1 cellular context compared by ENCODE assay signal in genomic region chr20:46363874-46364669, GRCh38.
A peak's percentile ranks its signal among the peaks of the same experiment; 100 is the strongest.
TF ChIP-seq lines count a peak whose summit lies in the region.

No MANE protein-coding gene starts in this region.

TF ChIP-seq in HepG2, 621 proteins besides CTCF, POLR2A, EP300 and RAD21 (continued from another document and continues in another):
- TF ChIP-seq HNF1A (IDR thresholded peaks at IDR 0.05; ENCODE audit: low read depth) (no peak), HNF1A (CRISPR knock-in tag; IDR thresholded peaks at IDR 0.05; ENCODE audit: borderline replicate concordance) (peak; percentile 78), ZNF530 (CRISPR knock-in tag; IDR thresholded peaks at IDR 0.05; ENCODE audit: low read depth) (no peak), ZNF143 (CRISPR knock-in tag; IDR thresholded peaks at IDR 0.05) (no peak; the same call in 1 of the 2 replicates), ZMAT3 (CRISPR knock-in tag; conservative IDR thresholded peaks at IDR 0.05) (peak; percentile 69; the same call in 1 of the 2 replicates), SP140L (CRISPR knock-in tag; IDR thresholded peaks at IDR 0.05; ENCODE audit: borderline replicate concordance) (peak; percentile 86; the same call in 1 of the 2 replicates), ZNF121 (CRISPR knock-in tag; IDR thresholded peaks at IDR 0.05) (no peak), STAG1 (CRISPR knock-in tag; IDR thresholded peaks at IDR 0.05) (no peak; the same call in 1 of the 2 replicates), SOX13 (IDR thresholded peaks at IDR 0.05) (peak; percentile 45; the same call in 1 of the 2 replicates), SOX13 (CRISPR knock-in tag; conservative IDR thresholded peaks at IDR 0.05 in 1 of 2, IDR thresholded peaks at IDR 0.05 in 1 of 2) (peak; percentile 54 to 95; a peak in 2 of 4 replicates), ZNF564 (CRISPR knock-in tag; IDR thresholded peaks at IDR 0.05) (peak; percentile 92), TSC22D2 (CRISPR knock-in tag; IDR thresholded peaks at IDR 0.05; ENCODE audit: borderline replicate concordance) (peak; percentile 93), ZNF720 (CRISPR knock-in tag; IDR thresholded peaks at IDR 0.05) (no peak), REST (IDR thresholded peaks at IDR 0.05; ENCODE audit: borderline replicate concordance in 1 of 2, low read depth in 1 of 2, low read length in 2 of 2) (peak in 1 of 2 experiments; percentile 41; a peak in 1 of 4 replicates), MAFG (CRISPR knock-in tag; IDR thresholded peaks at IDR 0.05) (no peak), RBM39 (IDR thresholded peaks at IDR 0.05; ENCODE audit: low read depth, low read length, poor library complexity, severe bottlenecking) (peak; percentile 98), SAFB2 (CRISPR knock-in tag; IDR thresholded peaks at IDR 0.05; ENCODE audit: borderline replicate concordance, low read depth) (peak; percentile 92; the same call in 1 of the 2 replicates), REXO4 (CRISPR knock-in tag; IDR thresholded peaks at IDR 0.05; ENCODE audit: borderline replicate concordance) (peak; percentile 88; the same call in 1 of the 2 replicates), NR2F2 (IDR thresholded peaks at IDR 0.05; ENCODE audit: borderline replicate concordance, low read depth) (peak; percentile 49; the same call in 1 of the 2 replicates), E2F1 (CRISPR knock-in tag; IDR thresholded peaks at IDR 0.05) (peak; percentile 70; the same call in 1 of the 2 replicates), PAF1 (CRISPR knock-in tag; IDR thresholded peaks at IDR 0.05) (no peak), MATR3 (CRISPR knock-in tag; IDR thresholded peaks at IDR 0.05) (peak; percentile 93; the same call in 1 of the 2 replicates), KDM1A (CRISPR knock-in tag; IDR thresholded peaks at IDR 0.05) (peak; percentile 84), NONO (IDR thresholded peaks at IDR 0.05) (no peak), NONO (CRISPR knock-in tag; conservative IDR thresholded peaks at IDR 0.05) (peak; percentile 100), ZNF703 (CRISPR knock-in tag; IDR thresholded peaks at IDR 0.05; ENCODE audit: borderline replicate concordance) (no peak), SMC3 (IDR thresholded peaks at IDR 0.05; ENCODE audit: low read length) (no peak), RBAK (CRISPR knock-in tag; IDR thresholded peaks at IDR 0.05) (peak; percentile 66; the same call in 1 of the 2 replicates), ZBTB8A (CRISPR knock-in tag; IDR thresholded peaks at IDR 0.05; ENCODE audit: borderline replicate concordance, low read depth) (no peak), ZNF687 (CRISPR knock-in tag; IDR thresholded peaks at IDR 0.05) (peak; percentile 97), ZBTB2 (CRISPR knock-in tag; IDR thresholded peaks at IDR 0.05; ENCODE audit: low read depth) (peak; percentile 78), ZNF691 (CRISPR knock-in tag; IDR thresholded peaks at IDR 0.05; ENCODE audit: borderline replicate concordance, low read depth) (no peak; the same call in 1 of the 2 replicates), ZNF558 (CRISPR knock-in tag; IDR thresholded peaks at IDR 0.05; ENCODE audit: borderline replicate concordance) (peak; percentile 97), SIX1 (CRISPR knock-in tag; IDR thresholded peaks at IDR 0.05; ENCODE audit: borderline replicate concordance) (no peak; the same call in 1 of the 2 replicates), SNAPC5 (CRISPR knock-in tag; IDR thresholded peaks at IDR 0.05; ENCODE audit: borderline replicate concordance) (peak; percentile 90; the same call in 1 of the 2 replicates), POLR2G (IDR thresholded peaks at IDR 0.05; ENCODE audit: low read depth, low read length) (peak; percentile 98), ZNF724P (CRISPR knock-in tag; IDR thresholded peaks at IDR 0.05; ENCODE audit: borderline replicate concordance) (peak; percentile 26), GTF2F1 (IDR thresholded peaks at IDR 0.05; ENCODE audit: low read length) (no peak; the same call in none of the 2 replicates), ZNF263 (CRISPR knock-in tag; IDR thresholded peaks at IDR 0.05) (peak; percentile 25; the same call in 1 of the 2 replicates), RBM22 (optimal IDR thresholded peaks at IDR 0.05; ENCODE audit: low read length) (peak; percentile 78), GTF3A (CRISPR knock-in tag; conservative IDR thresholded peaks at IDR 0.05) (no peak), MAFK (conservative IDR thresholded peaks at IDR 0.05 in 1 of 2, IDR thresholded peaks at IDR 0.05 in 1 of 2; ENCODE audit: low read length in 2 of 2) (no peak), TFDP1 (CRISPR knock-in tag; IDR thresholded peaks at IDR 0.05; ENCODE audit: borderline replicate concordance) (peak; percentile 72), PATZ1 (CRISPR knock-in tag; IDR thresholded peaks at IDR 0.05) (peak; percentile 61), SRF (IDR thresholded peaks at IDR 0.05; ENCODE audit: low read depth, low read length) (no peak)
